ENCODE assay signal across 20 cellular contexts in genomic region chr2:201890447-201890846, GRCh38.
DNase-seq lines count a peak whose midpoint lies in the region; ATAC-seq and TF ChIP-seq lines count a peak whose summit lies in the region.
"Had no signal": no experiment of that assay in that cellular context is flagged by ENCODE, and none has a peak within 500 bp of the region (broad histone marks: within the 10 kb centered on the region; RNA-seq: fewer than 3 reads in every experiment).

No MANE protein-coding gene starts in this region.

- no peak overlapping the region for H3K27ac ChIP-seq in Panc1 (ENCODE audit: low read length)
- H3K27ac ChIP-seq in sigmoid colon: no peak overlapping the region
- H3K27ac ChIP-seq: gastroesophageal sphincter, left ventricle myocardium inferior, pancreas, WERI-Rb-1 had no signal

- H3K4me3 Mint-ChIP-seq in neural crest cell: peak overlapping the region; percentile 4
- H3K4me3 Mint-ChIP-seq: activated naive CD8-positive, alpha-beta T cell treated with anti-CD3 and anti-CD28 coated beads, Interleukin-2, amount 50 U/mL, for 24 hours; activated T-cell treated with anti-CD3 and anti-CD28 coated beads, Interleukin-2, amount 50 U/mL, for 72 hours had no signal

- ATAC-seq in Panc1: peak; percentile 50
- ATAC-seq: activated naive CD8-positive, alpha-beta T cell treated with anti-CD3 and anti-CD28 coated beads, Interleukin-2, amount 50 U/mL, for 24 hours; activated T-cell treated with anti-CD3 and anti-CD28 coated beads, Interleukin-2, amount 50 U/mL, for 72 hours; gastroesophageal sphincter; pancreas had no signal

- H3K9me3 ChIP-seq in Panc1 (ENCODE audit: control insufficient read depth, insufficient read depth, low read depth, low read length): no peaks in the 10 kb centered on the region
- H3K9me3 ChIP-seq in sigmoid colon: no peaks in the 10 kb centered on the region
- H3K9me3 ChIP-seq: gastroesophageal sphincter, left ventricle myocardium inferior, pancreas had no signal

- H3K4me3 ChIP-seq in Panc1 (ENCODE audit: low read depth in 2 of 2, low read length in 2 of 2) (no peak overlapping the region), epithelial cell of esophagus (ENCODE audit: low read length) (no peak overlapping the region), sigmoid colon (no peak overlapping the region)
- H3K4me3 ChIP-seq: gastroesophageal sphincter, left ventricle myocardium inferior, pancreas had no signal

- no peak for TF ChIP-seq POLR2A in sigmoid colon (IDR thresholded peaks at IDR 0.05)

- no peak overlapping the region for H3K27ac Mint-ChIP-seq in neural crest cell (ENCODE audit: unreplicated experiment)
- H3K27ac Mint-ChIP-seq: activated naive CD8-positive, alpha-beta T cell treated with anti-CD3 and anti-CD28 coated beads, Interleukin-2, amount 50 U/mL, for 24 hours; activated T-cell treated with anti-CD3 and anti-CD28 coated beads, Interleukin-2, amount 50 U/mL, for 72 hours had no signal

- no peaks in the 10 kb centered on the region for H3K27me3 Mint-ChIP-seq in neural crest cell (ENCODE audit: low read depth)

- intact Hi-C loops in Panc1 (cut with micrococcal nuclease; ENCODE audit: unreplicated experiment) (no loop called here), sigmoid colon (cut with DNase I) (no loop called here)

- in situ Hi-C loops in Panc1 (cut with HindIII; ENCODE audit: low pct_unique_long_range_greater_than_20kb, low sequenced_read_pairs): no loop called here

- CTCF ChIA-PET in Panc1 (lab: Charles Lee): no interaction called here

- H3K36me3 Mint-ChIP-seq in neural crest cell (ENCODE audit: low read depth): no peaks in the 10 kb centered on the region

- H3K4me1 ChIP-seq in Panc1 (ENCODE audit: control insufficient read depth, insufficient read depth, low read length) (peaks cover 16% of the 10 kb centered on the region), sigmoid colon (peaks cover 0 to 6% (median 0%) of the 10 kb centered on the region in 4 donors)
- H3K4me1 ChIP-seq: left ventricle myocardium inferior, pancreas had no signal

- peaks cover 59% of the 10 kb centered on the region for H3K4me1 Mint-ChIP-seq in neural crest cell
- H3K4me1 Mint-ChIP-seq: activated naive CD8-positive, alpha-beta T cell treated with anti-CD3 and anti-CD28 coated beads, Interleukin-2, amount 50 U/mL, for 24 hours had no signal

- no peaks in the 10 kb centered on the region for H3K27me3 ChIP-seq in Panc1 (ENCODE audit: control insufficient read depth, insufficient read depth, low read length)
- no peaks in the 10 kb centered on the region for H3K27me3 ChIP-seq in sigmoid colon
- H3K27me3 ChIP-seq: gastroesophageal sphincter, pancreas had no signal

- no TSS peak for BruUV-seq in Panc1 (replicated peaks; lab: Mats Ljungman, UMichigan)

- TF ChIP-seq CTCF in Panc1 (IDR thresholded peaks at IDR 0.05) (no peak), epithelial cell of esophagus (IDR thresholded peaks at IDR 0.05; ENCODE audit: insufficient read depth, low read depth, low read length, missing control alignments) (no peak), neural crest cell (conservative IDR thresholded peaks at IDR 0.05) (no peak), sigmoid colon (IDR thresholded peaks at IDR 0.05) (no peak)

- no peaks in the 10 kb centered on the region for H3K9me3 Mint-ChIP-seq in neural crest cell
- H3K9me3 Mint-ChIP-seq: activated naive CD8-positive, alpha-beta T cell treated with anti-CD3 and anti-CD28 coated beads, Interleukin-2, amount 50 U/mL, for 24 hours; activated T-cell treated with anti-CD3 and anti-CD28 coated beads, Interleukin-2, amount 50 U/mL, for 72 hours had no signal

- no peak for TF ChIP-seq EP300 in sigmoid colon (IDR thresholded peaks at IDR 0.05)

- peak; percentile 82 for DNase-seq in ELR (ENCODE audit: low read depth)
- no peak for DNase-seq in Panc1 (ENCODE audit: low read depth, low spot score)
- DNase-seq in epithelial cell of esophagus (ENCODE audit: low read depth): peak; percentile 81
- no peak for DNase-seq in neural crest cell (ENCODE audit: low read depth, low spot score)
- DNase-seq in sigmoid colon: no peak
- no peak for DNase-seq in NCI-H2171 (lab: John Stamatoyannopoulos, UW)
- DNase-seq in AG08395 (ENCODE audit: low spot score): no peak
- no peak for DNase-seq in NCI-H1694 treated with DMSO at 0.1 percent for 48 hours (lab: John Stamatoyannopoulos, UW)
- DNase-seq: activated naive CD8-positive, alpha-beta T cell treated with anti-CD3 and anti-CD28 coated beads, Interleukin-2, amount 50 U/mL, for 24 hours; activated T-cell treated with anti-CD3 and anti-CD28 coated beads, Interleukin-2, amount 50 U/mL, for 72 hours; COR-L47; Karpas-422; left ventricle myocardium inferior; NCI-H1436; NCI-H82; pancreas; stimulated activated CD4-positive, alpha-beta T cell treated with anti-CD3 and anti-CD28 coated beads, Interleukin-4, amount 100 ng/mL, for 1 hour; substantia nigra; WERI-Rb-1 had no signal

- POLR2A ChIA-PET in Panc1 (lab: Charles Lee): no interaction called here

- H3K36me3 ChIP-seq in Panc1 (ENCODE audit: control insufficient read depth, insufficient read depth, low read length) (no peaks in the 10 kb centered on the region), sigmoid colon (no peaks in the 10 kb centered on the region)
- H3K36me3 ChIP-seq: gastroesophageal sphincter, left ventricle myocardium inferior, pancreas, WERI-Rb-1 had no signal

Comparison
In these comparisons a context has a peak if more than half of its experiments do, and no peak if none do; other contexts are left out.
1. DNase-seq: peak in ELR (single experiment) and epithelial cell of esophagus (single experiment); none in Panc1 (single experiment), neural crest cell (single experiment), sigmoid colon (single experiment), NCI-H2171 (single experiment), AG08395 (single experiment) and NCI-H1694 treated with DMSO at 0.1 percent for 48 hours (single experiment).